17 cellular contexts compared by ENCODE assay signal in the genomic region with DNA sequence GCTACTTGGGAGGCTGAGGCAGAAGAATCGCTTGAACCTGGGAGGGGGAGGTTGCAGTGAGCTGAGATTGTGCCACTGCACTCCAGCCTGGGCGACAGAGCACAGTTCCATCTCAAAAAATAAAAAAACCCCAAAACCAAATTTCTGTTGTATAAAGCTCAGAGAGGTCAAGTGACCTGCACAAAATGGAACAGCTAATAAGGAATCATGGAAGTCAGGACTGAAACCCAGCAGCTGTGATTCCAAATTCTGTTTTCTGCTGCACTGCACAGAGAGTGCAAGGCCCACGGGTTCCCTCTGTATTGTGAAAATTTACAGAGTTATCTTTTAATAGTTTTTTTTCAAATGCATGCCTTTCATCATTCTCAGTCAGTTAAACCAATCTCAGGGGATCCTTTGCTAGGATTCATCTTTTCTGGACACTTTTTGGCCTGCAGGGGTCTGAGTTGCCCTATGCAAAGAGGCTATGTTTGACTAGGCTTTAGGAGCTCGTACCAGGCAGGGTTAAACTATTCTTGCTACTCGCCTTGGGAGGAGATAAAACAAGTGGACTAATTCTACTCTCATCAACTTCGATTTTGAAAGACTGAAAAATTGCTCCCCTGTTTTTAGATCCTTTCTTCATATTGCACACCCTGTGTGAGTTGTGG. TPM values are rescaled to one million over a fixed set of nuclear protein-coding genes. Genes with fewer than 3 reads are reported as not detected.
DNase-seq lines count a peak whose midpoint lies in the region; ATAC-seq and TF ChIP-seq lines count a peak whose summit lies in the region.
"Had no signal": no experiment of that assay in that cellular context is flagged by ENCODE, and none has a peak within 500 bp of the region (broad histone marks: within the 10 kb centered on the region; RNA-seq: fewer than 3 reads in every experiment).

No MANE protein-coding gene starts in this region.

- TF ChIP-seq CTCF in HEK293 (tag by site-specific recombination; IDR thresholded peaks at IDR 0.05) (no peak), OCI-LY7 (conservative IDR thresholded peaks at IDR 0.05; ENCODE audit: low read length) (0 out of 2 replicates have a peak, but pooled peaks have one; percentile 41), choroid plexus epithelial cell (conservative IDR thresholded peaks at IDR 0.05; ENCODE audit: low read depth, low read length) (peak; percentile 28), sigmoid colon (IDR thresholded peaks at IDR 0.05) (no peak), suprapubic skin (IDR thresholded peaks at IDR 0.05) (no peak)

- no TSS peak for BruUV-seq in OCI-LY7 (replicated peaks; lab: Mats Ljungman, UMichigan)

- no peaks in the 10 kb centered on the region for H3K79me2 ChIP-seq in OCI-LY7 (ENCODE audit: insufficient read depth, low read depth, low read length)

- TF ChIP-seq EP300 in sigmoid colon (IDR thresholded peaks at IDR 0.05) (no peak), suprapubic skin (IDR thresholded peaks at IDR 0.05) (no peak)

- H3K27me3 ChIP-seq in sigmoid colon (no peaks in the 10 kb centered on the region), suprapubic skin (no peaks in the 10 kb centered on the region)

- no peak overlapping the region for H3K4me3 ChIP-seq in HEK293 (ENCODE audit: low read depth, low read length)
- H3K4me3 ChIP-seq in OCI-LY7 (ENCODE audit: low read depth, low read length, poor library complexity, severe bottlenecking) = no peak overlapping the region
- no peak overlapping the region for H3K4me3 ChIP-seq in choroid plexus epithelial cell (ENCODE audit: low read depth, low read length)
- H3K4me3 ChIP-seq in sigmoid colon = no peak overlapping the region
- H3K4me3 ChIP-seq in suprapubic skin = no peak overlapping the region

- ATAC-seq in HG02678 (IDR thresholded peaks at IDR 0.05; ENCODE audit: unreplicated experiment) = no peak
- ATAC-seq: T-cell had no signal

- H3K27ac ChIP-seq in HEK293 (ENCODE audit: extremely low read depth, low read depth, low read length) (no peak overlapping the region), OCI-LY7 (ENCODE audit: low read depth, low read length, poor library complexity, severe bottlenecking) (no peak overlapping the region), sigmoid colon (no peak overlapping the region), suprapubic skin (no peak overlapping the region)
- H3K27ac ChIP-seq: C4-2B had no signal

- no peaks in the 10 kb centered on the region for H3K36me3 ChIP-seq in HEK293 (ENCODE audit: control insufficient read depth in 2 of 2, insufficient read depth in 1 of 2, low read length in 2 of 2)
- H3K36me3 ChIP-seq in OCI-LY7 (ENCODE audit: insufficient read depth, low read length) = peaks cover 12% of the 10 kb centered on the region
- H3K36me3 ChIP-seq in sigmoid colon = no peaks in the 10 kb centered on the region
- H3K36me3 ChIP-seq in suprapubic skin = no peaks in the 10 kb centered on the region

- no peaks in the 10 kb centered on the region for H3K9me2 ChIP-seq in OCI-LY7 (ENCODE audit: insufficient read depth, low read length)

- TF ChIP-seq POLR2A in sigmoid colon (IDR thresholded peaks at IDR 0.05) (no peak), suprapubic skin (IDR thresholded peaks at IDR 0.05) (no peak)

- intact Hi-C loops in OCI-LY7 (cut with micrococcal nuclease; ENCODE audit: unreplicated experiment) (no loop called here), sigmoid colon (cut with DNase I) (no loop called here)

- no peak overlapping the region for H3K4me2 ChIP-seq in OCI-LY7 (ENCODE audit: low read length)

- DNase-seq in OCI-LY7 (ENCODE audit: low spot score) (no peak), choroid plexus epithelial cell (ENCODE audit: low read depth) (peak; percentile 7), sigmoid colon (peak; percentile 2), NCI-H774 (lab: John Stamatoyannopoulos, UW) (no peak), suprapubic skin (ENCODE audit: low spot score in 2 of 2) (no peak)
- DNase-seq: COR-L47, DMS153, EL, HCEC 1CT, NCI-H1092 treated with DMSO at 0.1 percent for 48 hours, NCI-H1694 treated with DMSO at 0.1 percent for 48 hours, NCI-H446 treated with DMSO at 0.1 percent for 48 hours, NCI-H82, T-cell had no signal

- WGBS in sigmoid colon, 2 donors = 76 to 82% methylated on average over 6 of the region's 6 CpGs
- 69% methylated on average over 6 of the region's 6 CpGs for WGBS in suprapubic skin

- CTCF ChIA-PET in HEK293 (lab: Yijun Ruan, JAX) (interaction anchor here (0.7 kb wide), 1 partner anchor 32 kb away, joined by 3 read pairs; no protein-coding TSS in a partner anchor), OCI-LY7 (lab: Charles Lee; ENCODE audit: unreplicated experiment) (no interaction called here)

- H2AFZ ChIP-seq in OCI-LY7 (ENCODE audit: low read length) = no peak overlapping the region

- H3K9me3 ChIP-seq in HEK293 (ENCODE audit: control insufficient read depth, insufficient read depth, low read depth, low read length) = no peaks in the 10 kb centered on the region; the same call in 1 of the 2 replicates
- H3K9me3 ChIP-seq in OCI-LY7 (ENCODE audit: low read length) = no peaks in the 10 kb centered on the region
- no peaks in the 10 kb centered on the region for H3K9me3 ChIP-seq in sigmoid colon
- no peaks in the 10 kb centered on the region for H3K9me3 ChIP-seq in suprapubic skin

- H3K4me1 ChIP-seq in HEK293 (ENCODE audit: control insufficient read depth, insufficient read depth, low read length) (no peaks in the 10 kb centered on the region), OCI-LY7 (ENCODE audit: insufficient read depth, low read length, poor library complexity, severe bottlenecking) (no peaks in the 10 kb centered on the region), sigmoid colon (no peaks in the 10 kb centered on the region), suprapubic skin (no peaks in the 10 kb centered on the region)

- POLR2A ChIA-PET in HEK293 (lab: Yijun Ruan, JAX) = interaction anchor here (1.5 kb wide), 1 partner anchor 10 kb away, joined by 3 read pairs; no protein-coding TSS in a partner anchor
- POLR2A ChIA-PET in OCI-LY7 (lab: Charles Lee) = no interaction called here

- H4K20me1 ChIP-seq in OCI-LY7 (ENCODE audit: insufficient read depth, low read length) = no peaks in the 10 kb centered on the region

TF ChIP-seq in HEK293, 187 proteins besides CTCF, POLR2A, EP300 and RAD21:
- no peak for TF ChIP-seq ZNF830 (tag by site-specific recombination; IDR thresholded peaks at IDR 0.05; ENCODE audit: low read depth)
- 0 out of 2 replicates have a peak, but pooled peaks have one; percentile 57 for TF ChIP-seq ZNF768 (tag by site-specific recombination; IDR thresholded peaks at IDR 0.05)

RNA-seq across cellular contexts. Expression of a gene that starts 26.1 kb away (rescaled TPM):
- 10.2 and 12.0 TPM in 2 replicates for total RNA-seq in OCI-LY7 (2014; rRNA removed; shearing (Covaris generic))
- total RNA-seq in OCI-LY7 (2022) (24.6 and 26.3 TPM in 2 replicates), sigmoid colon (10 to 100 TPM in 2 of 4 donors, 1 to 10 TPM in 2; 8.1 to 12.7 (median 10.1) TPM), suprapubic skin (100 to 1,000 TPM in 1 of 4 donors, 10 to 100 TPM in 3; 69.0 to 103 (median 77.0) TPM)
- polyA plus RNA-seq in sigmoid colon = 10 to 100 TPM; 19.2 to 38.0 (median 34.9) TPM

RNA-seq across cellular contexts. Expression of a gene that starts 45.7 kb away (rescaled TPM):
- 62.6 and 73.4 TPM in 2 replicates for total RNA-seq in OCI-LY7 (2014; rRNA removed; shearing (Covaris generic))
- 118 and 120 TPM in 2 replicates for total RNA-seq in OCI-LY7 (2022)
- total RNA-seq in sigmoid colon = 1 to 10 TPM; 1.3 to 2.9 (median 1.8) TPM
- 10 to 100 TPM in 1 of 3 donors, 1 to 10 TPM in 2; 4.2 to 22.1 (median 7.9) TPM for polyA plus RNA-seq in sigmoid colon
- total RNA-seq in suprapubic skin = 10 to 100 TPM in 3 of 4 donors, 1 to 10 TPM in 1; 9.1 to 25.0 (median 17.7) TPM

RNA-seq across cellular contexts. Expression of a gene that starts 50.2 kb away (rescaled TPM):
- 32.0 and 34.2 TPM in 2 replicates for total RNA-seq in OCI-LY7 (2014; rRNA removed; shearing (Covaris generic))
- 25.2 and 34.5 TPM in 2 replicates for total RNA-seq in OCI-LY7 (2022)
- 10 to 100 TPM in 1 of 4 donors, 1 to 10 TPM in 3; 5.0 to 10.3 (median 7.6) TPM for total RNA-seq in sigmoid colon
- polyA plus RNA-seq in sigmoid colon = 10 to 100 TPM in 1 of 3 donors, 1 to 10 TPM in 2; 3.9 to 18.3 (median 4.8) TPM
- 10 to 100 TPM; 11.9 to 23.4 (median 20.2) TPM for total RNA-seq in suprapubic skin

Comparison
In these comparisons a context has a peak if more than half of its experiments do, and no peak if none do; other contexts are left out.
1. CTCF ChIP-seq: peak in OCI-LY7 (single experiment) and choroid plexus epithelial cell (single experiment); none in HEK293 (single experiment), sigmoid colon (0 of 4) and suprapubic skin (0 of 2).
2. DNase-seq: peak in choroid plexus epithelial cell (single experiment) and sigmoid colon (single experiment); none in OCI-LY7 (single experiment), NCI-H774 (single experiment) and suprapubic skin (0 of 2).